ENCODE assay signal across 19 cellular contexts in the genomic region with DNA sequence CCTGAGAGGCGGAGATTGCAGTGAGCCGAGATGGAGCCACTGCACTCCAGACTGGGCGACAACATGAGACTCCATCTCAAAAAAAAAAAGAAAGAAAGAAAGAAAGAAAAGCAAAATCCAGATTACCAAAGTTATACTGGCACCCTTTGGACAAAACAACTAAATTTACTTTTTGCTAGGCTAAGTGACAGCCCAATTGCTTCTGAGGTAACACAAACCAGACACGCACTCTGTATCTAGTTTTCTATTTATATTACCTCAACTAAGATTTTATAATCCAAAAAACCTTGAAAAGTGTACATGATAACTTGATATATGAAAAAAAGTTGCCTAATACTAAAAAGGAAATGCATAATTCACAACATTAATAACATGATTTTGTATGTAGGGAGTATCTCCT.
"Had no signal": no experiment of that assay in that cellular context is flagged by ENCODE, and none has a peak within 500 bp of the region (broad histone marks: within the 10 kb centered on the region; RNA-seq: fewer than 3 reads in every experiment).

No MANE protein-coding gene starts in this region.

- H3K27me3 Mint-ChIP-seq: naive B cell; stimulated activated naive B cell treated with anti-CD40 and anti-IgM and Interleukin-4, amounts not matched to agents 10 μg/mL and 1 μg/mL and 100 μg/mL, for 72 hours had no signal

- DNase-seq: hippocampal formation; kidney glomerular epithelial cell; lower lobe of right lung; mammary epithelial cell; mesenchymal stem cell; naive B cell; natural killer cell; nephron progenitor cell; ovary; retina; right lobe of liver; stimulated activated CD4-positive, alpha-beta T cell treated with anti-CD3 and anti-CD28 coated beads, Interleukin-1b, Interleukin-23, amount 100 ng/mL, for 48 hours; stimulated activated CD4-positive, alpha-beta T cell treated with anti-CD3 and anti-CD28 coated beads, Interleukin-2, amount 100 ng/mL, for 48 hours; stimulated activated naive B cell treated with anti-CD40 and anti-IgM and Interleukin-4, amounts not matched to agents 10 μg/mL and 1 μg/mL and 100 μg/mL, for 72 hours; stimulated activated naive CD8-positive, alpha-beta T cell treated with anti-CD3 and anti-CD28 coated beads, Interleukin-15, Interleukin-2, amounts not matched to agents 100 U/mL and 50 U/mL, for 24 hours; stomach; thyroid gland; transverse colon; upper lobe of left lung had no signal

- H3K36me3 Mint-ChIP-seq: natural killer cell had no signal

- H3K4me3 Mint-ChIP-seq: natural killer cell; nephron progenitor cell; stimulated activated naive B cell treated with anti-CD40 and anti-IgM and Interleukin-4, amounts not matched to agents 10 μg/mL and 1 μg/mL and 100 μg/mL, for 72 hours had no signal

- H3K27ac Mint-ChIP-seq: natural killer cell; stimulated activated naive B cell treated with anti-CD40 and anti-IgM and Interleukin-4, amounts not matched to agents 10 μg/mL and 1 μg/mL and 100 μg/mL, for 72 hours had no signal

- ATAC-seq: lower lobe of right lung; stimulated activated naive B cell treated with anti-CD40 and anti-IgM and Interleukin-4, amounts not matched to agents 10 μg/mL and 1 μg/mL and 100 μg/mL, for 72 hours; stimulated activated naive CD8-positive, alpha-beta T cell treated with anti-CD3 and anti-CD28 coated beads, Interleukin-15, Interleukin-2, amounts not matched to agents 100 U/mL and 50 U/mL, for 24 hours had no signal

- H3K9me3 Mint-ChIP-seq: natural killer cell; stimulated activated naive B cell treated with anti-CD40 and anti-IgM and Interleukin-4, amounts not matched to agents 10 μg/mL and 1 μg/mL and 100 μg/mL, for 72 hours had no signal

- H3K4me1 Mint-ChIP-seq: nephron progenitor cell had no signal
